11 cellular contexts compared by ENCODE assay signal in genomic region chr4:101475246-101475645, GRCh38.
"Had no signal": no experiment of that assay in that cellular context is flagged by ENCODE, and none has a peak within 500 bp of the region (broad histone marks: within the 10 kb centered on the region; RNA-seq: fewer than 3 reads in every experiment).

No MANE protein-coding gene starts in this region.

- ATAC-seq: esophagus mucosa; left lobe of liver; stimulated activated memory B cell treated with anti-CD40 and anti-IgM and Interleukin-4, amounts not matched to agents 10 μg/mL and 1 μg/mL and 100 μg/mL, for 72 hours; WTC11 had no signal

- DNase-seq: activated CD4-positive, alpha-beta memory T cell treated with anti-CD3 and anti-CD28 coated beads, Interleukin-2, amount 10 ng/mL, durations not matched to agents 7 days and 5 days; activated CD4-positive, alpha-beta T cell treated with anti-CD3 and anti-CD28 coated beads for 4 hours; activated naive CD4-positive, alpha-beta T cell treated with anti-CD3 and anti-CD28 coated beads, Interleukin-2, amount 50 U/mL, for 16 hours; activated T-cell treated with anti-CD3 and anti-CD28 coated beads, Interleukin-2, amount 50 U/mL, for 24 hours; colonic mucosa; midbrain; stimulated activated CD4-positive, alpha-beta T cell treated with anti-CD3 and anti-CD28 coated beads, Interleukin-2, amount 100 ng/mL, for 48 hours had no signal
